In genomic region chr4:167424338-167425256, GRCh38 we compare ENCODE assay signal across 23 cellular contexts.
DNase-seq lines count a peak whose midpoint lies in the region; ATAC-seq and TF ChIP-seq lines count a peak whose summit lies in the region.
"Had no signal": no experiment of that assay in that cellular context is flagged by ENCODE, and none has a peak within 500 bp of the region (broad histone marks: within the 10 kb centered on the region; RNA-seq: fewer than 3 reads in every experiment).

No MANE protein-coding gene starts in this region.

- H3K4me1 Mint-ChIP-seq in MCF 10A (ENCODE audit: insufficient read depth, unreplicated experiment): peaks cover 6% of the 10 kb centered on the region
- H3K4me1 Mint-ChIP-seq in endothelial cell (ENCODE audit: unreplicated experiment): peaks cover 12% of the 10 kb centered on the region
- no peaks in the 10 kb centered on the region for H3K4me1 Mint-ChIP-seq in progenitor cell of endocrine pancreas (ENCODE audit: low read depth)

- H3K36me3 ChIP-seq in mammary epithelial cell (ENCODE audit: insufficient read depth, low read length): no peaks in the 10 kb centered on the region
- H3K36me3 ChIP-seq: Peyer's patch, SJSA1 had no signal

- dilution Hi-C loops in mammary epithelial cell (cut with HindIII; ENCODE audit: low sequenced_read_pairs): no loop called here

- in situ Hi-C loops in mammary epithelial cell (cut with MboI; ENCODE audit: low sequenced_read_pairs in 2 of 2): no loop called here

- H2AFZ ChIP-seq in mammary epithelial cell (ENCODE audit: low read depth, low read length): no peak overlapping the region

- H3K4me2 ChIP-seq in mammary epithelial cell (ENCODE audit: insufficient read depth, low read depth, low read length): no peak overlapping the region

- TF ChIP-seq CTCF in MCF 10A (IDR thresholded peaks at IDR 0.05; ENCODE audit: unreplicated experiment) (no peak), mammary epithelial cell (conservative IDR thresholded peaks at IDR 0.05 in 1 of 2, IDR thresholded peaks at IDR 0.05 in 1 of 2; ENCODE audit: extremely low read depth in 1 of 2, insufficient read depth in 1 of 2, low read depth in 1 of 2, low read length in 2 of 2) (no peak), endothelial cell (IDR thresholded peaks at IDR 0.05; ENCODE audit: unreplicated experiment) (no peak), progenitor cell of endocrine pancreas (IDR thresholded peaks at IDR 0.05; ENCODE audit: unreplicated experiment) (no peak)

- no peaks in the 10 kb centered on the region for H3K9me3 Mint-ChIP-seq in MCF 10A (ENCODE audit: unreplicated experiment)
- no peaks in the 10 kb centered on the region for H3K9me3 Mint-ChIP-seq in endothelial cell (ENCODE audit: unreplicated experiment)
- no peaks in the 10 kb centered on the region for H3K9me3 Mint-ChIP-seq in progenitor cell of endocrine pancreas (ENCODE audit: low read depth)

- no peaks in the 10 kb centered on the region for H3K36me3 Mint-ChIP-seq in MCF 10A (ENCODE audit: insufficient read depth, unreplicated experiment)
- H3K36me3 Mint-ChIP-seq in endothelial cell (ENCODE audit: low read depth, unreplicated experiment): peaks cover 6% of the 10 kb centered on the region
- no peaks in the 10 kb centered on the region for H3K36me3 Mint-ChIP-seq in progenitor cell of endocrine pancreas (ENCODE audit: insufficient read depth)

- ATAC-seq in GM21737 (IDR thresholded peaks at IDR 0.05; ENCODE audit: unreplicated experiment) (no peak), left cardiac atrium (no peak), HG03097 (IDR thresholded peaks at IDR 0.05; ENCODE audit: low FRiP score, unreplicated experiment) (no peak)

- CTCF ChIA-PET in MCF 10A (lab: Yijun Ruan, JAX): interaction anchor here (1.5 kb wide), 1 partner anchor 196 kb away, joined by 4 read pairs; no protein-coding TSS in a partner anchor
- CTCF ChIA-PET in mammary epithelial cell (lab: Charles Lee; ENCODE audit: low non-redundant PET): no interaction called here

- peak overlapping the region; percentile 7 for H3K27ac Mint-ChIP-seq in MCF 10A (ENCODE audit: low read depth, unreplicated experiment)
- H3K27ac Mint-ChIP-seq in endothelial cell (ENCODE audit: unreplicated experiment): peak overlapping the region; percentile 11
- peak overlapping the region; percentile 47 for H3K27ac Mint-ChIP-seq in progenitor cell of endocrine pancreas
- H3K27ac Mint-ChIP-seq: HFFc6 had no signal

- no peaks in the 10 kb centered on the region for H3K9me3 ChIP-seq in mammary epithelial cell (replicated peaks; ENCODE audit: insufficient read depth, low read length)
- H3K9me3 ChIP-seq: Peyer's patch, SJSA1 had no signal

- no peaks in the 10 kb centered on the region for H3K79me2 ChIP-seq in mammary epithelial cell (ENCODE audit: insufficient read depth, low read length)

- POLR2A ChIA-PET in MCF 10A (lab: Yijun Ruan, JAX): no interaction called here

- H4K20me1 ChIP-seq in mammary epithelial cell (ENCODE audit: insufficient read depth, low read length): no peaks in the 10 kb centered on the region

- no peak overlapping the region for H3K4me3 ChIP-seq in mammary epithelial cell (replicated peaks in 1 of 3; ENCODE audit: insufficient read depth in 1 of 3, low read depth in 2 of 3, low read length in 3 of 3)
- H3K4me3 ChIP-seq: Peyer's patch, SJSA1 had no signal

- 66% methylated on average over 6 of the region's 7 CpGs for WGBS in mammary epithelial cell (ENCODE audit: low coverage, missing lambda C conversion rate)

- H3K4me3 Mint-ChIP-seq in MCF 10A (ENCODE audit: unreplicated experiment): no peak overlapping the region
- no peak overlapping the region for H3K4me3 Mint-ChIP-seq in endothelial cell (ENCODE audit: unreplicated experiment)
- H3K4me3 Mint-ChIP-seq in progenitor cell of endocrine pancreas (ENCODE audit: low read depth): no peak overlapping the region
- H3K4me3 Mint-ChIP-seq: HFFc6 had no signal

- no peaks in the 10 kb centered on the region for H3K4me1 ChIP-seq in mammary epithelial cell (ENCODE audit: insufficient read depth, low read length)
- H3K4me1 ChIP-seq: Peyer's patch, SJSA1 had no signal

- intact Hi-C loops in MCF 10A (cut with micrococcal nuclease): no loop called here
- intact Hi-C loops in mammary epithelial cell (cut with micrococcal nuclease): no loop called here
- intact Hi-C loops in left cardiac atrium (cut with DNase I): no loop called here

- DNase-seq in MCF 10A (ENCODE audit: unreplicated experiment) (no peak), mammary epithelial cell (no peak), endothelial cell (ENCODE audit: low spot score) (no peak), progenitor cell of endocrine pancreas (ENCODE audit: low spot score, unreplicated experiment) (no peak), left cardiac atrium (no peak)
- DNase-seq: 8988T, AML-193, DMS53, GDM1, HFFc6, KBM-7, NCI-H1092, NCI-H1436, NCI-H187 treated with DMSO at 0.1 percent for 48 hours, NCI-H2171, NCI-H345, NCI-H524 treated with DMSO at 0.1 percent for 48 hours, Peyer's patch had no signal

- H3K27me3 Mint-ChIP-seq in MCF 10A (ENCODE audit: insufficient read depth, unreplicated experiment) (no peaks in the 10 kb centered on the region), endothelial cell (ENCODE audit: unreplicated experiment) (no peaks in the 10 kb centered on the region), progenitor cell of endocrine pancreas (peaks cover 3% of the 10 kb centered on the region)

- no peak overlapping the region for H3K9ac ChIP-seq in mammary epithelial cell (ENCODE audit: insufficient read depth, low read length)

- H3K27me3 ChIP-seq in mammary epithelial cell (ENCODE audit: insufficient read depth, low read length): no peaks in the 10 kb centered on the region
- H3K27me3 ChIP-seq: Peyer's patch, SJSA1 had no signal

- no TSS peak for BruUV-seq in MCF 10A (replicated peaks; lab: Mats Ljungman, UMichigan)
- BruUV-seq in mammary epithelial cell (replicated peaks; lab: Mats Ljungman, UMichigan): no TSS peak

- H3K27ac ChIP-seq in mammary epithelial cell (ENCODE audit: insufficient read depth, low read depth, low read length): no peak overlapping the region
- H3K27ac ChIP-seq: C4-2B, HL-60, Peyer's patch, SJSA1 had no signal
